Comparison of ENCODE assay signal across 8 cellular contexts in the genomic region with DNA sequence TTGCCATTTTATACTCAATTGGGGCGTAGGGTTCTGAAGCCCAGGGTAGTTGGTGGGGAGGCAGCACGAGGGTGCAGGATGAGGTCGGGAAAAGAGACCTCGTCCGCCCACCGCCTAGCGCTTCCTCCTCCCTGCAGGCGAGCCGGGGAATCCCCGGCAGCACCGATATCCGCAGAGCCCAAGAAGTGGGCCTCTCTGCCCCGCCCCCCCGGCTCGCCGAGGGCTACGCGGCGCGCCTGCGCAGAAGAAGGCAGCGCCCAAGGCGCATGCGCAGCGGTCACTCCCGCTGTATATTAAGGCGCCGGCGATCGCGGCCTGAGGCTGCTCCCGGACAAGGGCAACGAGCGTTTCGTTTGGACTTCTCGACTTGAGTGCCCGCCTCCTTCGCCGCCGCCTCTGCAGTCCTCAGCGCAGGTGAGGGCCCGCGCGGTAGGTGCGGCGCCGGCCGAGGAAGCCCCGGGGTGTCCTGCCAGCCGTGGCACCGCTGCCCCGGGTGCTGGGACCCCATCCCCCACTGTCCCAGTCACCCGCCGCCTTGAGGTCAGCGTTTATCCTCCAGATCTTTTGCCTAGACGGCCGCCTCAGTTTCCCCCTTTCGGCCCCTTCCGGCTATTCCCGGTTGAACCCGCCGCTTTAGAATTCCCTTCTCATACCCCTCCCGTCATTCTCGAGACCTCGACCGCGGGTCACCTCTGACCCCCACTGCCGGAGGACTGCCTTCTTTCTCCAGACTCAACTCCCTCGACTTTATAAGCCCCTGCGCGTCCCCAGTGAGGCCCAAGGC. TPM values are rescaled to one million over a fixed set of nuclear protein-coding genes. Genes with fewer than 3 reads are reported as not detected.
DNase-seq lines count a peak whose midpoint lies in the region; ATAC-seq and TF ChIP-seq lines count a peak whose summit lies in the region.

ALAS1 (plus strand) TSS at position 319 of the 784 bp plus-strand sequence. CDS start 1,082 bp downstream, outside the sequence.

- no peaks in the 10 kb centered on the region for H3K27me3 Mint-ChIP-seq in CD4-positive, CD25-positive, alpha-beta regulatory T cell
- H3K27me3 Mint-ChIP-seq in activated CD4-positive, alpha-beta memory T cell treated with anti-CD3 and anti-CD28 coated beads for 36 hours, result no peaks in the 10 kb centered on the region

- peak within 1 kb of the TSS; percentile 97 to 98 (median 97) for H3K4me3 Mint-ChIP-seq in CD4-positive, CD25-positive, alpha-beta regulatory T cell
- H3K4me3 Mint-ChIP-seq in activated CD4-positive, alpha-beta memory T cell treated with anti-CD3 and anti-CD28 coated beads for 36 hours, result peak within 1 kb of the TSS; percentile 98

- peaks cover 10% of the 10 kb centered on the region for H3K36me3 Mint-ChIP-seq in CD4-positive, CD25-positive, alpha-beta regulatory T cell
- H3K36me3 Mint-ChIP-seq in activated CD4-positive, alpha-beta memory T cell treated with anti-CD3 and anti-CD28 coated beads for 36 hours, result peaks cover 35% of the 10 kb centered on the region

- peaks cover 22% of the 10 kb centered on the region for H3K36me3 ChIP-seq in CD4-positive, CD25-positive, alpha-beta regulatory T cell (ENCODE audit: control insufficient read depth, insufficient read depth, low read length)
- H3K36me3 ChIP-seq in duodenal mucosa (ENCODE audit: control insufficient read depth in 1 of 2, insufficient read depth in 2 of 2, low read length in 2 of 2), result peaks cover 7 to 17% of the 10 kb centered on the region in 2 donors

- peaks cover 15 to 58% (median 38%) of the 10 kb centered on the region in 4 donors for H3K4me1 Mint-ChIP-seq in CD4-positive, CD25-positive, alpha-beta regulatory T cell
- H3K4me1 Mint-ChIP-seq in activated CD4-positive, alpha-beta memory T cell treated with anti-CD3 and anti-CD28 coated beads for 36 hours (ENCODE audit: low read depth), result peaks cover 46% of the 10 kb centered on the region

- no peaks in the 10 kb centered on the region for H3K9me3 ChIP-seq in CD4-positive, CD25-positive, alpha-beta regulatory T cell (ENCODE audit: control insufficient read depth in 2 of 2, low read length in 2 of 2)
- H3K9me3 ChIP-seq in duodenal mucosa (ENCODE audit: control insufficient read depth in 1 of 2, low read length in 2 of 2), result no peaks in the 10 kb centered on the region

- WGBS in lower leg skin, 2 donors, result 1% methylated on average over 36 to 70 of the region's 71 CpGs

- CTCF ChIA-PET in activated CD4-positive, alpha-beta memory T cell treated with anti-CD3 and anti-CD28 coated beads for 36 hours (lab: Charles Lee), result interaction anchor here (1.5 kb wide), 1 partner anchor 19 kb away, joined by 3 read pairs; no protein-coding TSS in a partner anchor

- peak in 1 of 2 donors; percentile 41 for TF ChIP-seq POLR2A in lower leg skin (IDR thresholded peaks at IDR 0.05)

- peak within 1 kb of the TSS; percentile 85 to 95 for H3K9ac ChIP-seq in duodenal mucosa (ENCODE audit: low read depth in 1 of 2, low read length in 2 of 2)

- H3K4me1 ChIP-seq in CD4-positive, CD25-positive, alpha-beta regulatory T cell (ENCODE audit: control insufficient read depth, insufficient read depth, low read length, poor library complexity, severe bottlenecking), result peaks cover 28% of the 10 kb centered on the region
- H3K4me1 ChIP-seq in duodenal mucosa (ENCODE audit: control insufficient read depth in 1 of 2, insufficient read depth in 2 of 2, low read length in 2 of 2), result peaks cover 34 to 50% of the 10 kb centered on the region in 2 donors

- TF ChIP-seq CTCF in lower leg skin (IDR thresholded peaks at IDR 0.05), result no peak

- peak within 1 kb of the TSS; percentile 82 to 99 (median 97) for H3K27ac Mint-ChIP-seq in CD4-positive, CD25-positive, alpha-beta regulatory T cell
- H3K27ac Mint-ChIP-seq in activated CD4-positive, alpha-beta memory T cell treated with anti-CD3 and anti-CD28 coated beads for 36 hours, result peak within 1 kb of the TSS; percentile 81

- no peaks in the 10 kb centered on the region for H3K27me3 ChIP-seq in CD4-positive, CD25-positive, alpha-beta regulatory T cell (ENCODE audit: control insufficient read depth, insufficient read depth, low read length)
- H3K27me3 ChIP-seq in duodenal mucosa (ENCODE audit: control insufficient read depth in 1 of 2, insufficient read depth in 2 of 2, low read length in 2 of 2), result no peaks in the 10 kb centered on the region

- peak; percentile 91 to 93 for ATAC-seq in CD4-positive, CD25-positive, alpha-beta regulatory T cell (ENCODE audit: low read depth in 2 of 2)
- ATAC-seq in GM19372 (IDR thresholded peaks at IDR 0.05; ENCODE audit: low read depth, unreplicated experiment) (peak; percentile 85), HG03521 (IDR thresholded peaks at IDR 0.05; ENCODE audit: unreplicated experiment) (peak; percentile 72)

- no peaks in the 10 kb centered on the region for H3K9me3 Mint-ChIP-seq in CD4-positive, CD25-positive, alpha-beta regulatory T cell
- H3K9me3 Mint-ChIP-seq in activated CD4-positive, alpha-beta memory T cell treated with anti-CD3 and anti-CD28 coated beads for 36 hours, result no peaks in the 10 kb centered on the region

- peak within 1 kb of the TSS; percentile 82 for H3K4me3 ChIP-seq in CD4-positive, CD25-positive, alpha-beta regulatory T cell (ENCODE audit: low read depth, low read length)
- H3K4me3 ChIP-seq in duodenal mucosa (ENCODE audit: low read depth in 1 of 2, low read length in 2 of 2) (peak within 1 kb of the TSS; percentile 90 to 91), lower leg skin (ENCODE audit: low read depth, poor library complexity, severe bottlenecking) (peak within 1 kb of the TSS; percentile 88)

- peak within 1 kb of the TSS; percentile 81 for H3K27ac ChIP-seq in CD4-positive, CD25-positive, alpha-beta regulatory T cell (ENCODE audit: insufficient read depth, low read length, poor library complexity, severe bottlenecking)
- peak within 1 kb of the TSS; percentile 88 for H3K27ac ChIP-seq in duodenal mucosa (ENCODE audit: low read depth, low read length)

- peak; percentile 91 to 94 (median 91) for DNase-seq in CD4-positive, CD25-positive, alpha-beta regulatory T cell
- DNase-seq in NCI-H82 treated with DMSO at 0.1 percent for 48 hours (lab: John Stamatoyannopoulos, UW; ENCODE audit: unreplicated experiment), result peak; percentile 67
- DNase-seq in activated CD4-positive, alpha-beta memory T cell treated with anti-CD3 and anti-CD28 coated beads for 36 hours, result peak; percentile 97
- peak; percentile 85 to 98 for DNase-seq in lower leg skin (ENCODE audit: low spot score in 2 of 2)
- DNase-seq in stimulated activated CD4-positive, alpha-beta T cell treated with anti-CD3 and anti-CD28 coated beads, Interleukin-4, amount 100 ng/mL, for 48 hours (ENCODE audit: low read depth in 2 of 2), result peak; percentile 89 to 91

- intact Hi-C loops in activated CD4-positive, alpha-beta memory T cell treated with anti-CD3 and anti-CD28 coated beads for 36 hours (cut with micrococcal nuclease), result loop anchor here (1.0 kb wide), 2 partner anchors 22 to 44 kb away; partner anchors contain the start of gene POC1A
- intact Hi-C loops in lower leg skin (cut with DNase I; ENCODE audit: low total_unique reads), result loop anchor here (5.0 kb wide), 1 partner anchor 744 kb away; no protein-coding TSS in a partner anchor

- POLR2A ChIA-PET in activated CD4-positive, alpha-beta memory T cell treated with anti-CD3 and anti-CD28 coated beads for 36 hours (lab: Charles Lee), result interaction anchor here (1.1 kb wide), 1 partner anchor 13 kb away, joined by 3 read pairs; no protein-coding TSS in a partner anchor

RNA-seq across cellular contexts. Expression of gene ALAS1, which starts in this region (rescaled TPM):
- total RNA-seq in CD4-positive, CD25-positive, alpha-beta regulatory T cell, result 17.1 TPM
- polyA plus RNA-seq in CD4-positive, CD25-positive, alpha-beta regulatory T cell, result 10 to 100 TPM; 22.4 to 41.4 (median 34.2) TPM
- 10 to 100 TPM; 64.4 to 64.5 TPM for total RNA-seq in activated CD4-positive, alpha-beta memory T cell treated with anti-CD3 and anti-CD28 coated beads for 36 hours
- total RNA-seq in lower leg skin, result 10 to 100 TPM; 17.5 to 43.1 (median 32.2) TPM

Comparison
In these comparisons a context has a peak if more than half of its experiments do, and no peak if none do; other contexts are left out.
1. Peak in every context shown above with its lines: DNase-seq, ATAC-seq, H3K4me3 ChIP-seq and H3K27ac ChIP-seq.